24 cellular contexts compared by ENCODE assay signal in genomic region chr3:133669949-133670524, GRCh38.
"Had no signal": no experiment of that assay in that cellular context is flagged by ENCODE, and none has a peak within 500 bp of the region (broad histone marks: within the 10 kb centered on the region; RNA-seq: fewer than 3 reads in every experiment).

No MANE protein-coding gene starts in this region.

- H3K27ac ChIP-seq: colonic mucosa, epithelial cell of prostate, gastrocnemius medialis, left lung, lower lobe of right lung, stomach, thyroid gland, upper lobe of left lung had no signal

- FAIRE-seq: kidney, urothelium cell line had no signal

- H3K4me1 ChIP-seq: colonic mucosa, left lung, lower lobe of right lung had no signal

- ATAC-seq: esophagus mucosa; gastrocnemius medialis; left lung; lower lobe of right lung; naive thymus-derived CD8-positive, alpha-beta T cell; sciatic nerve; stimulated activated effector memory CD8-positive, alpha-beta T cell treated with anti-CD3 and anti-CD28 coated beads, Interleukin-12 subunit alpha, Interleukin-12 subunit beta, amount 100 ng/mL, for 72 hours had no signal

- H3K9me3 ChIP-seq: colonic mucosa, gastrocnemius medialis, left lung, lower lobe of right lung, stomach, thyroid gland, upper lobe of left lung had no signal

- H3K36me3 ChIP-seq: colonic mucosa, gastrocnemius medialis, left lung, lower lobe of right lung, stomach, thyroid gland, upper lobe of left lung had no signal

- DNase-seq: colonic mucosa; effector CD8-positive, alpha-beta T cell; endodermal cell; foreskin fibroblast; gastrocnemius medialis; head of caudate nucleus; kidney; left lung; lower lobe of right lung; naive thymus-derived CD8-positive, alpha-beta T cell; nephron progenitor cell; nucleus accumbens; posterior cingulate gyrus; stimulated activated CD4-positive, alpha-beta T cell treated with anti-CD3 and anti-CD28 coated beads, Interleukin-2, amount 100 ng/mL, for 24 hours; stimulated activated CD4-positive, alpha-beta T cell treated with anti-CD3 and anti-CD28 coated beads, Interleukin-4, amount 100 ng/mL, for 24 hours; stimulated activated naive CD4-positive, alpha-beta T cell treated with Interleukin-2 at 50 U/mL for 16 hours; stomach; thyroid gland; upper lobe of left lung had no signal

- H3K4me3 ChIP-seq: colonic mucosa, gastrocnemius medialis, left lung, lower lobe of right lung, stomach, thyroid gland, upper lobe of left lung had no signal
